ENCODE assay signal across 12 cellular contexts in genomic region chr20:64087226-64087825, GRCh38. TPM values are rescaled to one million over a fixed set of nuclear protein-coding genes. Genes with fewer than 3 reads are reported as not detected.
DNase-seq lines count a peak whose midpoint lies in the region; ATAC-seq and TF ChIP-seq lines count a peak whose summit lies in the region.
"Not testable (repeated sequence)": the region's sequence is repeated elsewhere in the genome, so short reads cannot be mapped to it uniquely, and the experiment has no call there.
"Had no signal": no experiment of that assay in that cellular context is flagged by ENCODE, and none has a peak within 500 bp of the region (broad histone marks: within the 10 kb centered on the region; RNA-seq: fewer than 3 reads in every experiment).

No MANE protein-coding gene starts in this region.

- not testable (repeated sequence) for DNase-seq in PC-3

- H2AFZ ChIP-seq in PC-3 (ENCODE audit: low read length), result not testable (repeated sequence)

- not testable (repeated sequence) for H3K27me3 ChIP-seq in PC-3 (ENCODE audit: low read length)

- not testable (repeated sequence) for H3K4me2 ChIP-seq in PC-3 (ENCODE audit: low read length)

- not testable (repeated sequence) for H3K4me3 ChIP-seq in HEK293 (ENCODE audit: low read depth, low read length); PC-3 (ENCODE audit: low read length)

- H3K27ac ChIP-seq in HEK293 (ENCODE audit: extremely low read depth, low read depth, low read length), result not testable (repeated sequence)
- peak overlapping the region; percentile 49 for H3K27ac ChIP-seq in PC-3 (ENCODE audit: low read length)

- not testable (repeated sequence) for H3K4me1 ChIP-seq in HEK293 (ENCODE audit: control insufficient read depth, insufficient read depth, low read length)
- H3K4me1 ChIP-seq in PC-3 (ENCODE audit: insufficient read depth, low read length), result peaks cover 17% of the 10 kb centered on the region

- not testable (repeated sequence) for H3K9me3 ChIP-seq in HEK293 (ENCODE audit: control insufficient read depth, insufficient read depth, low read depth, low read length); PC-3 (ENCODE audit: low read length)

- not testable (repeated sequence) for H3K36me3 ChIP-seq in HEK293 (ENCODE audit: control insufficient read depth in 2 of 2, insufficient read depth in 1 of 2, low read length in 2 of 2); PC-3 (ENCODE audit: low read depth, low read length)

- H3F3A ChIP-seq in PC-3 (ENCODE audit: low read length, unreplicated experiment), result not testable (repeated sequence)

- H3K9me2 ChIP-seq in PC-3 (replicated peaks; ENCODE audit: low read length), result not testable (repeated sequence)

- not testable (repeated sequence) for ATAC-seq in PC-3

- H3K9ac ChIP-seq in PC-3 (ENCODE audit: low read length), result peak overlapping the region; percentile 46; the same call in 1 of the 2 replicates

- CTCF ChIA-PET in HEK293 (lab: Yijun Ruan, JAX) (interaction anchor here (1.0 to 2.2 kb wide), 3 partner anchors 14 to 107 kb away, joined by 4 read pairs; partner anchors contain the start of gene SAMD10), PC-3 (lab: Charles Lee) (interaction anchor here (0.6 kb wide), 1 partner anchor 33 kb away, joined by 3 read pairs; no protein-coding TSS in a partner anchor)

- intact Hi-C loops in PC-3 (cut with micrococcal nuclease), result not testable (repeated sequence)

- not testable (repeated sequence) for H4K20me1 ChIP-seq in PC-3 (ENCODE audit: low read length)

- not testable (repeated sequence) for H3K79me2 ChIP-seq in PC-3 (ENCODE audit: low read length)

- POLR2A ChIA-PET in HEK293 (lab: Yijun Ruan, JAX), result not testable (repeated sequence)
- POLR2A ChIA-PET in PC-3 (lab: Charles Lee; ENCODE audit: unreplicated experiment), result interaction anchor here (0.6 kb wide), 1 partner anchor 54 kb away, joined by 3 read pairs; no protein-coding TSS in a partner anchor

- TF ChIP-seq CTCF in HEK293 (tag by site-specific recombination; IDR thresholded peaks at IDR 0.05); PC-3 (conservative IDR thresholded peaks at IDR 0.05; ENCODE audit: low read depth, low read length): not testable (repeated sequence)

- not testable (repeated sequence) for BruUV-seq in PC-3 (replicated peaks; lab: Mats Ljungman, UMichigan)

TF ChIP-seq in HEK293, 187 proteins besides CTCF, POLR2A, EP300 and RAD21:
- TF ChIP-seq SETDB1 (IDR thresholded peaks at IDR 0.05; ENCODE audit: insufficient read length, low read length) (peak; percentile 95), TRIM28 (IDR thresholded peaks at IDR 0.05; ENCODE audit: borderline replicate concordance, low read length) (peak; percentile 62; the same call in 1 of the 2 replicates)

RNA-seq across cellular contexts. Expression of gene LKAAEAR1, which starts 3.1 kb away (rescaled TPM):
- total RNA-seq in PC-3 (2014; rRNA removed), result 0.98 and 1.1 TPM in 2 replicates
- total RNA-seq: A172; Caco-2; Calu3; CD4-positive, CD25-positive, alpha-beta regulatory T cell; Daoy had no signal

RNA-seq across cellular contexts. Expression of gene OPRL1, which starts 7.4 kb away (rescaled TPM):
- total RNA-seq in PC-3 (2014; rRNA removed), result 5.6 and 7.4 TPM in 2 replicates

RNA-seq across cellular contexts. Expression of gene RGS19, which starts 8.0 kb away (rescaled TPM):
- total RNA-seq in PC-3 (2014; rRNA removed), result 43.2 and 54.3 TPM in 2 replicates

RNA-seq across cellular contexts. Expression of gene NPBWR2, which starts 20.0 kb away (rescaled TPM):
- total RNA-seq in PC-3 (2014; rRNA removed), result not detected in 2 replicates
- total RNA-seq: A172; A673; B cell; Caco-2; Calu3; CD4-positive, alpha-beta memory T cell; CD4-positive, CD25-positive, alpha-beta regulatory T cell; CD8-positive, alpha-beta memory T cell; CD8-positive, alpha-beta T cell; Daoy had no signal

RNA-seq across cellular contexts. Expression of gene TCEA2, which starts 24.3 kb away (rescaled TPM):
- total RNA-seq in PC-3 (2014; rRNA removed), result 19.1 and 23.4 TPM in 2 replicates
